21 cellular contexts compared by ENCODE assay signal in the genomic region with DNA sequence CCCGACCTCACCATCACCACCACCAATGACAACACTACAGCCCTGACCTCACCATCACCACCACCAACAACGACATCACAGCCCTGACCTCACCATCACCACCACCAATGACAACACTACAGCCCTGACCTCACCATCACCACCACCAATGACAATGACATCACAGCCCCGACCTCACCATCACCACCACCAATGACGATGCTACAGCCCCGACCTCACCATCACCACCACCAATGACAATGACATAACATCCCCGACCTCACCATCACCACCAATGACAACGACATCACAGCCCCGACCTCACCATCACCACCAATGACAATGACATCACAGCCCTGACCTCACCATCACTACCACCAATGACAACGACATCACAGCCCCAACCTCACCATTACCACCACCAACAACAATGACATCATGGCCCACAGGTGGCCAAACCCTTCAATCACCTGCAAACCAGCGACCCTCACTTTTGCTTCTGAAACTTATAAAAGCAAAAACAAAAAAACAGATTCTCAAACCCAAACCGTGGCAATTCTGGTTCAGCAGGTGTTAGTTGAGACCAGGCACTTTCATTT.
"Had no signal": no experiment of that assay in that cellular context is flagged by ENCODE, and none has a peak within 500 bp of the region (broad histone marks: within the 10 kb centered on the region; RNA-seq: fewer than 3 reads in every experiment).

No MANE protein-coding gene starts in this region.

- H3K9me3 ChIP-seq: pancreas, suprapubic skin, thyroid gland, upper lobe of left lung, uterus had no signal

- H3K4me2 ChIP-seq: hepatocyte had no signal

- H3K79me2 ChIP-seq: hepatocyte had no signal

- H3K4me1 ChIP-seq: foreskin keratinocyte, pancreas, suprapubic skin, thyroid gland, upper lobe of left lung, uterus had no signal

- H3K27me3 ChIP-seq: foreskin keratinocyte, hepatocyte, suprapubic skin, thyroid gland, upper lobe of left lung, uterus had no signal

- H3K36me3 Mint-ChIP-seq: stimulated activated effector memory CD8-positive, alpha-beta T cell treated with anti-CD3 and anti-CD28 coated beads, Interleukin-12 subunit alpha, Interleukin-12 subunit beta, amount 100 ng/mL, for 72 hours had no signal

- H3K4me3 ChIP-seq: hepatocyte, lung, pancreas, suprapubic skin, thyroid gland, upper lobe of left lung, uterus had no signal

- H2AFZ ChIP-seq: hepatocyte had no signal

- H3K36me3 ChIP-seq: pancreas, suprapubic skin, thyroid gland, upper lobe of left lung, uterus had no signal

- H3K27ac ChIP-seq: foreskin keratinocyte, hepatocyte, pancreas, suprapubic skin, thyroid gland, upper lobe of left lung, uterus had no signal

- DNase-seq: effector memory CD8-positive, alpha-beta T cell; foreskin keratinocyte; head of caudate nucleus; left colon; left ventricle myocardium superior; mesenchymal stem cell; midbrain; naive B cell; pancreas; right cardiac atrium; stimulated activated CD4-positive, alpha-beta T cell treated with anti-CD3 and anti-CD28 coated beads, Interleukin-4, amount 100 ng/mL, for 1 hour; stimulated activated CD8-positive, alpha-beta memory T cell treated with anti-CD3 and anti-CD28 coated beads, Interleukin-4, amount 100 ng/mL, for 48 hours; stimulated activated naive CD8-positive, alpha-beta T cell treated with anti-CD3 and anti-CD28 coated beads, Interleukin-15, Interleukin-2, amounts not matched to agents 100 U/mL and 50 U/mL, for 24 hours; thyroid gland; upper lobe of left lung; uterus had no signal

- FAIRE-seq: pancreas had no signal

- H3K4me3 Mint-ChIP-seq: effector memory CD8-positive, alpha-beta T cell; naive B cell; stimulated activated effector memory CD8-positive, alpha-beta T cell treated with anti-CD3 and anti-CD28 coated beads, Interleukin-12 subunit alpha, Interleukin-12 subunit beta, amount 100 ng/mL, for 72 hours had no signal

- H3K27ac Mint-ChIP-seq: effector memory CD8-positive, alpha-beta T cell; naive B cell; progenitor cell of endocrine pancreas; stimulated activated effector memory CD8-positive, alpha-beta T cell treated with anti-CD3 and anti-CD28 coated beads, Interleukin-12 subunit alpha, Interleukin-12 subunit beta, amount 100 ng/mL, for 72 hours had no signal

- H3K4me1 Mint-ChIP-seq: stimulated activated effector memory CD8-positive, alpha-beta T cell treated with anti-CD3 and anti-CD28 coated beads, Interleukin-12 subunit alpha, Interleukin-12 subunit beta, amount 100 ng/mL, for 72 hours had no signal
